ENCODE assay signal across 8 cellular contexts in the genomic region with DNA sequence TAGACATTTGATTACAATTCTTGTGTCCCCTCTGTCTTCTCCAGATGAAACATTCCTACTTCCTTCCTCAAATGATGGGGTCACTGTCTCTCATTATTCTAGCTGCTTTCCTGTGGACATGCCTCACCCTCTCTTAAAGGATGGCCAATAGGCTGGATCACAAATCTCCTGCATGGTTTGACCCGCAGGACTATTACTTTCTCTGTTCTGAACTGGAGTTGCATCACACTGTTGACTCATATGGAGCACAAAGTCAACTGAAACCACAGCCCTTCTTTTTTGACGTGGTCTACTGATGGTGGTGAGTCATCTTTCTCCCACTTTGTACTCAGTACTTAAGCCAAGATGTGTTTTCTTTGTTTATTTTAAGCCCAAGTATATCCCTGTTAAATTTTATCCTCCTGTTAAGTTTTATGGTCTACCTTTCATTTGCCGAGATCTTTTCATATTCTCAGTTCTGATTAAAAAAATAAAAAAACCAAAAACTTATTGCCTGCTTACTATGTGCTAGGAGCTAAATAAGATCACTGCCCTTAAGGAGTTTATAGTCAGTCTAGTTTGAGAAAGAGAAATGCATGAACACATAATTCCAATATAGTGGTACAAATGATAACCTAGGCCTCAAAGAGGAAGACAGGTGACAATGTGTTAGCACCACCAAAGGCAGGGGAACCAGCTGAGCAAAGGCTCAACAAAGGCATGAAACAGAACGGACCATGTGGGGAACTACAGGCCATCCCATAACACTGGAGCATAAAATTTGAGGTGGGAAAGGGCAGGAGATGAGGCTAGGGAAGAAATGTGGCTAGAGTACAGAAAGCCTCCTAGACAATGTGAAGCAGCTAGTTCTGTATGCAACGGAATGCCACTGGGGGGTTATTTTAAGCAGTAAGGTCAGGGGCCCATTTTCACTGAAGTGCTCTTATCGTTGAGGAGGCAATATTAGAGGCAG.
DNase-seq lines count a peak whose midpoint lies in the region; ATAC-seq lines count a peak whose summit lies in the region.

No MANE protein-coding gene starts in this region.

- peak; percentile 13 for DNase-seq in stimulated activated naive CD4-positive, alpha-beta T cell treated with Interleukin-2 at 50 U/mL for 16 hours (lab: John Stamatoyannopoulos, UW)
- no peak for DNase-seq in stimulated activated naive CD4-positive, alpha-beta T cell (lab: John Stamatoyannopoulos, UW)
- DNase-seq in NCI-H69 (lab: John Stamatoyannopoulos, UW), result peak; percentile 50
- peak; percentile 14 for DNase-seq in activated naive CD4-positive, alpha-beta T cell treated with anti-CD3 and anti-CD28 coated beads, Interleukin-2, amount 50 U/mL, for 16 hours
- peak; percentile 89 for DNase-seq in hepatic stellate cell (ENCODE audit: low spot score)
- peak in 2 of 3 experiments; percentile 1 to 3 for DNase-seq in stimulated activated CD4-positive, alpha-beta T cell treated with anti-CD3 and anti-CD28 coated beads, TNF-alpha, amount 100 ng/mL, for 4 hours (ENCODE audit: low read depth in 3 of 3)
- no peak for DNase-seq in NCI-H2081 treated with DMSO at 0.1 percent for 48 hours (lab: John Stamatoyannopoulos, UW)

- ATAC-seq in HG02840 (IDR thresholded peaks at IDR 0.05; ENCODE audit: low FRiP score, unreplicated experiment), result peak; percentile 99

Comparison
In these comparisons a context has a peak if more than half of its experiments do, and no peak if none do; other contexts are left out.
1. DNase-seq: peak in stimulated activated naive CD4-positive, alpha-beta T cell treated with Interleukin-2 at 50 U/mL for 16 hours (single experiment), NCI-H69 (single experiment), activated naive CD4-positive, alpha-beta T cell treated with anti-CD3 and anti-CD28 coated beads, Interleukin-2, amount 50 U/mL, for 16 hours (single experiment), hepatic stellate cell (single experiment) and stimulated activated CD4-positive, alpha-beta T cell treated with anti-CD3 and anti-CD28 coated beads, TNF-alpha, amount 100 ng/mL, for 4 hours (2 of 3); none in stimulated activated naive CD4-positive, alpha-beta T cell (0 of 6) and NCI-H2081 treated with DMSO at 0.1 percent for 48 hours (single experiment).